In the genomic region with DNA sequence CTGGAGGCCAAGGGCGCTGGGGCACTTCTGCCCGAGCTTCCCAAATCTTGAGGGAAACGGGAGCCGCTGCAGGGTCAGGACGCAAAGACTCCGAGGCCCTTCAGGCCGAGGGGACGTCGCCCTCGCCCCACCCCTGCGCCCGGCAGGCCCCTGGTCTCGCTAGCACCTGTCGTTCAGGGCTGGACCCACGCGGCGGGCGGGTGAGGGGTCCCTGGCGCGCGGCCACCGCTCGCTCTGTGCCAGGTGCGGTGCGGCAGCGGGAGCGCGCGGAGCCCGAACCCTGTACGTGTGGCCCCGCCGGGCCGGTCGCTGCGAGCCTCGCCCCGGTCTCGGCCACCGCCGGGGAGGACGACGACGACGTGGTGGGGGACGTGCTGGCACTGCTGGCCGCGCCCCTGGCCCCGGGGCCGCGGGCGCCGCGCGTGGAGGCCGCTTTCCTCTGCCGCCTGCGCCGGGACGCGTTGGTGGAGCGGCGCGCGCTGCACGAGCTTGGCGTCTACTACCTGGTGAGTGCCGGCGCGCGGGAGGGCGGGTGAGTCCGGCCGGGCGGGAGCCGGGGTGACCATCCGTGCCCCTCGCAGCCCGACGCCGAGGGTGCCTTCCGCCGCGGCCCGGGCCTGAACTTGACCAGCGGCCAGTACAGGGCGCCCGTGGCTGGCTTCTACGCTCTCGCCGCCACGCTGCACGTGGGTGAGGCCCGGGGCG, we compare ENCODE assay signal across 11 cellular contexts. TPM values are rescaled to one million over a fixed set of nuclear protein-coding genes. Genes with fewer than 3 reads are reported as not detected.
DNase-seq lines count a peak whose midpoint lies in the region; ATAC-seq and TF ChIP-seq lines count a peak whose summit lies in the region.
"Had no signal": no experiment of that assay in that cellular context is flagged by ENCODE, and none has a peak within 500 bp of the region (broad histone marks: within the 10 kb centered on the region; RNA-seq: fewer than 3 reads in every experiment).

No MANE protein-coding gene starts in this region.

- H3K4me3 ChIP-seq in body of pancreas (no peak overlapping the region), upper lobe of left lung (peak overlapping the region in 3 of 4 donors; percentile 8 to 23 (median 16))
- H3K4me3 ChIP-seq: BLaER1 treated with 17β-estradiol and CSF1 and Interleukin-3, amounts not matched to agents 10 nM and 100 nM had no signal

- peaks cover 42% of the 10 kb centered on the region for H3K4me1 ChIP-seq in body of pancreas
- peaks cover 13 to 39% (median 18%) of the 10 kb centered on the region in 4 donors for H3K4me1 ChIP-seq in upper lobe of left lung

- intact Hi-C loops in left cardiac atrium (cut with DNase I), result no loop called here
- intact Hi-C loops in Right ventricle myocardium superior (cut with DNase I), result no loop called here
- intact Hi-C loops in body of pancreas (cut with DNase I), result no loop called here

- ATAC-seq in left cardiac atrium (no peak), Right ventricle myocardium superior (ENCODE audit: poor library complexity) (no peak), body of pancreas (peak; percentile 7), upper lobe of left lung (ENCODE audit: low FRiP score in 2 of 2) (no peak)

- no peak for TF ChIP-seq CTCF in body of pancreas (IDR thresholded peaks at IDR 0.05)
- TF ChIP-seq CTCF in upper lobe of left lung (IDR thresholded peaks at IDR 0.05), result no peak

- no peak for TF ChIP-seq EP300 in upper lobe of left lung (IDR thresholded peaks at IDR 0.05)

- DNase-seq in left cardiac atrium (peak; percentile 27), Right ventricle myocardium superior (no peak), body of pancreas (no peak), islet precursor cell (peak; percentile 56), upper lobe of left lung (peak in 1 of 2 donors; percentile 87), NCI-H82 treated with DMSO at 0.1 percent for 48 hours (lab: John Stamatoyannopoulos, UW; ENCODE audit: unreplicated experiment) (no peak), hepatic stellate cell (ENCODE audit: low spot score) (no peak)
- DNase-seq in activated CD8-positive, alpha-beta memory T cell treated with anti-CD3 and anti-CD28 coated beads for 24 hours, result no peak
- DNase-seq: NCI-H1092; stimulated activated CD8-positive, alpha-beta memory T cell treated with anti-CD3 and anti-CD28 coated beads, Interleukin-4, amount 100 ng/mL, for 48 hours had no signal

- H3K36me3 ChIP-seq in body of pancreas (replicated peaks in 1 of 2; ENCODE audit: insufficient read depth in 1 of 2, low read depth in 2 of 2) (no peaks in the 10 kb centered on the region), upper lobe of left lung (peaks cover 0 to 16% (median 10%) of the 10 kb centered on the region in 4 donors)

- WGBS in body of pancreas, 2 donors, result 15 to 24% methylated on average over 10 to 82 of the region's 95 CpGs
- WGBS in upper lobe of left lung, 2 donors, result 7 to 14% methylated on average over 16 to 17 of the region's 95 CpGs

- H3K27me3 ChIP-seq in body of pancreas, result peaks cover 0 to 10% of the 10 kb centered on the region in 2 donors
- H3K27me3 ChIP-seq in upper lobe of left lung, result peaks cover 0 to 34% (median 12%) of the 10 kb centered on the region in 4 donors

- TF ChIP-seq POLR2A in body of pancreas (IDR thresholded peaks at IDR 0.05), result no peak
- no peak for TF ChIP-seq POLR2A in upper lobe of left lung (IDR thresholded peaks at IDR 0.05)

- H3K27ac ChIP-seq in body of pancreas (no peak overlapping the region), upper lobe of left lung (no peak overlapping the region)
- H3K27ac ChIP-seq: BLaER1 treated with 17β-estradiol and CSF1 and Interleukin-3, amounts not matched to agents 10 nM and 100 nM had no signal

- no peaks in the 10 kb centered on the region for H3K9me3 ChIP-seq in body of pancreas
- H3K9me3 ChIP-seq in upper lobe of left lung, result no peaks in the 10 kb centered on the region
- H3K9me3 ChIP-seq: BLaER1 treated with 17β-estradiol and CSF1 and Interleukin-3, amounts not matched to agents 10 nM and 100 nM had no signal

RNA-seq across cellular contexts. Expression of a gene that starts 4.9 kb away (rescaled TPM):
- 1 to 10 TPM in 1 of 2 donors, not detected in 1; 1.2 TPM for total RNA-seq in left cardiac atrium
- total RNA-seq in Right ventricle myocardium superior, result not detected
- under 1 TPM in 1 of 2 donors, not detected in 1; 0.66 TPM for total RNA-seq in body of pancreas
- total RNA-seq in upper lobe of left lung, result 1 to 10 TPM in 1 of 6 donors, under 1 TPM in 2, not detected in 3; 0.30 to 1.1 (median 0.43) TPM

RNA-seq across cellular contexts. Expression of a gene that starts 25.2 kb away (rescaled TPM):
- 10 to 100 TPM; 15.8 to 16.6 TPM for total RNA-seq in left cardiac atrium
- total RNA-seq in Right ventricle myocardium superior, result 20.0 TPM
- under 1 TPM; 0.26 to 0.66 TPM for total RNA-seq in body of pancreas
- total RNA-seq in upper lobe of left lung, result 1 to 10 TPM in 2 of 6 donors, under 1 TPM in 2, not detected in 2; 0.30 to 1.3 (median 0.97) TPM

RNA-seq across cellular contexts. Expression of a gene that starts 39.8 kb away (rescaled TPM):
- total RNA-seq in left cardiac atrium (10 to 100 TPM; 23.4 to 27.9 TPM), Right ventricle myocardium superior (23.8 TPM), body of pancreas (10 to 100 TPM; 22.8 to 44.8 TPM), upper lobe of left lung (10 to 100 TPM; 35.2 to 67.1 (median 40.7) TPM)

Comparison
In these comparisons a context has a peak if more than half of its experiments do, and no peak if none do; other contexts are left out.
1. DNase-seq: peak in left cardiac atrium (single experiment) and islet precursor cell (single experiment); none in Right ventricle myocardium superior (single experiment), body of pancreas (0 of 4), activated CD8-positive, alpha-beta memory T cell treated with anti-CD3 and anti-CD28 coated beads for 24 hours (single experiment), NCI-H82 treated with DMSO at 0.1 percent for 48 hours (single experiment) and hepatic stellate cell (single experiment).
2. H3K4me3 ChIP-seq: peak in upper lobe of left lung (3 of 4); none in body of pancreas (0 of 2).